Comparison of ENCODE assay signal across 18 cellular contexts in genomic region chr19:46911456-46911855, GRCh38.
"Had no signal": no experiment of that assay in that cellular context is flagged by ENCODE, and none has a peak within 500 bp of the region (broad histone marks: within the 10 kb centered on the region; RNA-seq: fewer than 3 reads in every experiment).

No MANE protein-coding gene starts in this region.

- H3K4me3 ChIP-seq: dorsolateral prefrontal cortex, heart left ventricle, ovary, right atrium auricular region, suprapubic skin, thyroid gland had no signal

- H3K4me3 Mint-ChIP-seq: naive thymus-derived CD4-positive, alpha-beta T cell; nephron progenitor cell; type B pancreatic cell had no signal

- H3K9me3 ChIP-seq: heart left ventricle, neutrophil, ovary, right atrium auricular region, suprapubic skin, thyroid gland had no signal

- ATAC-seq: heart left ventricle; left lobe of liver; naive thymus-derived CD4-positive, alpha-beta T cell; stimulated activated naive CD8-positive, alpha-beta T cell treated with anti-CD3 and anti-CD28 coated beads, Interleukin-15, Interleukin-2, amounts not matched to agents 100 U/mL and 50 U/mL, for 24 hours had no signal

- H3K27me3 ChIP-seq: dorsolateral prefrontal cortex, heart left ventricle, neutrophil, ovary, right atrium auricular region, suprapubic skin, thyroid gland had no signal

- H3K27ac ChIP-seq: heart left ventricle, neutrophil, ovary, right atrium auricular region, suprapubic skin, thyroid gland had no signal

- H3K27ac Mint-ChIP-seq: nephron progenitor cell, type B pancreatic cell had no signal

- H3K9me3 Mint-ChIP-seq: naive thymus-derived CD4-positive, alpha-beta T cell; type B pancreatic cell had no signal

- H3K36me3 ChIP-seq: heart left ventricle, neutrophil, ovary, right atrium auricular region, suprapubic skin, thyroid gland had no signal

- H3K27me3 Mint-ChIP-seq: naive thymus-derived CD4-positive, alpha-beta T cell; type B pancreatic cell had no signal

- DNase-seq: cortex of kidney; dorsolateral prefrontal cortex; effector CD8-positive, alpha-beta T cell; heart left ventricle; hippocampal formation; mammary epithelial cell; naive thymus-derived CD4-positive, alpha-beta T cell; nephron progenitor cell; ovary; small intestine; stimulated activated CD4-positive, alpha-beta T cell treated with anti-CD3 and anti-CD28 coated beads, Interleukin-2, amount 100 ng/mL, for 48 hours; stimulated activated naive CD8-positive, alpha-beta T cell treated with anti-CD3 and anti-CD28 coated beads, Interleukin-15, Interleukin-2, amounts not matched to agents 100 U/mL and 50 U/mL, for 24 hours; thyroid gland had no signal
